Comparison of ENCODE assay signal across 2 cellular contexts in the genomic region with DNA sequence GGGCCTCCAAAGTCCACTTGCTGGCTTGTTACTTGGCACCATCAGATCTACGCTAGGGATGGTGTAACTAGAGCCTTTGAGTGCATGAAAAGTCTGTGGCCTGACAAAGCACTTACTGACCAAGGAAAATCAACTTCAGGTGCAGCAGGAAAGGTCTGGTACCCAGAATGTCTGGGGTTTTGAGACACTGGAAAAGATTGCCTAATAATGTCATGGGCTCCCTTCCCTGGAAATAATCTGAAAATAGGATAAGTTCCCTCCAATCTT.
TF ChIP-seq lines count a peak whose summit lies in the region.

No MANE protein-coding gene starts in this region.

TF ChIP-seq in SK-N-SH, 30 proteins besides CTCF, POLR2A, EP300 and RAD21 (continued from another document):
- TF ChIP-seq, protein P1, sequence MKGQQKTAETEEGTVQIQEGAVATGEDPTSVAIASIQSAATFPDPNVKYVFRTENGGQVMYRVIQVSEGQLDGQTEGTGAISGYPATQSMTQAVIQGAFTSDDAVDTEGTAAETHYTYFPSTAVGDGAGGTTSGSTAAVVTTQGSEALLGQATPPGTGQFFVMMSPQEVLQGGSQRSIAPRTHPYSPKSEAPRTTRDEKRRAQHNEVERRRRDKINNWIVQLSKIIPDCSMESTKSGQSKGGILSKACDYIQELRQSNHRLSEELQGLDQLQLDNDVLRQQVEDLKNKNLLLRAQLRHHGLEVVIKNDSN (IDR thresholded peaks at IDR 0.05; ENCODE audit: borderline replicate concordance, low read depth) = no peak
- TF ChIP-seq SIN3A (IDR thresholded peaks at IDR 0.05; ENCODE audit: borderline replicate concordance, low read depth, low read length) (no peak), CHD2 (IDR thresholded peaks at IDR 0.05; ENCODE audit: low read length, partially characterized antibody) (no peak), EZH2phosphoT487 (IDR thresholded peaks at IDR 0.05; ENCODE audit: borderline replicate concordance, low read depth) (no peak), FOXM1 (IDR thresholded peaks at IDR 0.05; ENCODE audit: low read depth) (no peak), MXI1 (IDR thresholded peaks at IDR 0.05; ENCODE audit: low read depth, low read length) (no peak)
- TF ChIP-seq, protein P2, sequence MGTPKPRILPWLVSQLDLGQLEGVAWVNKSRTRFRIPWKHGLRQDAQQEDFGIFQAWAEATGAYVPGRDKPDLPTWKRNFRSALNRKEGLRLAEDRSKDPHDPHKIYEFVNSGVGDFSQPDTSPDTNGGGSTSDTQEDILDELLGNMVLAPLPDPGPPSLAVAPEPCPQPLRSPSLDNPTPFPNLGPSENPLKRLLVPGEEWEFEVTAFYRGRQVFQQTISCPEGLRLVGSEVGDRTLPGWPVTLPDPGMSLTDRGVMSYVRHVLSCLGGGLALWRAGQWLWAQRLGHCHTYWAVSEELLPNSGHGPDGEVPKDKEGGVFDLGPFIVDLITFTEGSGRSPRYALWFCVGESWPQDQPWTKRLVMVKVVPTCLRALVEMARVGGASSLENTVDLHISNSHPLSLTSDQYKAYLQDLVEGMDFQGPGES (IDR thresholded peaks at IDR 0.05; ENCODE audit: low read depth, low read length) = no peak

TF ChIP-seq in SK-N-SH treated with all-trans-retinoic acid at 6 μM for 48 hours, 23 proteins besides CTCF, POLR2A, EP300 and RAD21 (continued from another document):
- TF ChIP-seq, protein P3, sequence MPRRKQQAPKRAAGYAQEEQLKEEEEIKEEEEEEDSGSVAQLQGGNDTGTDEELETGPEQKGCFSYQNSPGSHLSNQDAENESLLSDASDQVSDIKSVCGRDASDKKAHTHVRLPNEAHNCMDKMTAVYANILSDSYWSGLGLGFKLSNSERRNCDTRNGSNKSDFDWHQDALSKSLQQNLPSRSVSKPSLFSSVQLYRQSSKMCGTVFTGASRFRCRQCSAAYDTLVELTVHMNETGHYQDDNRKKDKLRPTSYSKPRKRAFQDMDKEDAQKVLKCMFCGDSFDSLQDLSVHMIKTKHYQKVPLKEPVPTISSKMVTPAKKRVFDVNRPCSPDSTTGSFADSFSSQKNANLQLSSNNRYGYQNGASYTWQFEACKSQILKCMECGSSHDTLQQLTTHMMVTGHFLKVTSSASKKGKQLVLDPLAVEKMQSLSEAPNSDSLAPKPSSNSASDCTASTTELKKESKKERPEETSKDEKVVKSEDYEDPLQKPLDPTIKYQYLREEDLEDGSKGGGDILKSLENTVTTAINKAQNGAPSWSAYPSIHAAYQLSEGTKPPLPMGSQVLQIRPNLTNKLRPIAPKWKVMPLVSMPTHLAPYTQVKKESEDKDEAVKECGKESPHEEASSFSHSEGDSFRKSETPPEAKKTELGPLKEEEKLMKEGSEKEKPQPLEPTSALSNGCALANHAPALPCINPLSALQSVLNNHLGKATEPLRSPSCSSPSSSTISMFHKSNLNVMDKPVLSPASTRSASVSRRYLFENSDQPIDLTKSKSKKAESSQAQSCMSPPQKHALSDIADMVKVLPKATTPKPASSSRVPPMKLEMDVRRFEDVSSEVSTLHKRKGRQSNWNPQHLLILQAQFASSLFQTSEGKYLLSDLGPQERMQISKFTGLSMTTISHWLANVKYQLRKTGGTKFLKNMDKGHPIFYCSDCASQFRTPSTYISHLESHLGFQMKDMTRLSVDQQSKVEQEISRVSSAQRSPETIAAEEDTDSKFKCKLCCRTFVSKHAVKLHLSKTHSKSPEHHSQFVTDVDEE (CRISPR knock-in tag; IDR thresholded peaks at IDR 0.05) = no peak
- TF ChIP-seq ZNF565 (CRISPR knock-in tag; conservative IDR thresholded peaks at IDR 0.05; ENCODE audit: low read depth) (no peak), PPARA (CRISPR knock-in tag; IDR thresholded peaks at IDR 0.05; ENCODE audit: borderline replicate concordance) (no peak), TCF4 (CRISPR knock-in tag; IDR thresholded peaks at IDR 0.05; ENCODE audit: borderline replicate concordance) (no peak), BACH2 (CRISPR knock-in tag; IDR thresholded peaks at IDR 0.05; ENCODE audit: borderline replicate concordance) (no peak), ESRRG (CRISPR knock-in tag; IDR thresholded peaks at IDR 0.05) (no peak), TOX (CRISPR knock-in tag; IDR thresholded peaks at IDR 0.05; ENCODE audit: borderline replicate concordance) (no peak)
